7 cellular contexts compared by ENCODE assay signal in the genomic region with DNA sequence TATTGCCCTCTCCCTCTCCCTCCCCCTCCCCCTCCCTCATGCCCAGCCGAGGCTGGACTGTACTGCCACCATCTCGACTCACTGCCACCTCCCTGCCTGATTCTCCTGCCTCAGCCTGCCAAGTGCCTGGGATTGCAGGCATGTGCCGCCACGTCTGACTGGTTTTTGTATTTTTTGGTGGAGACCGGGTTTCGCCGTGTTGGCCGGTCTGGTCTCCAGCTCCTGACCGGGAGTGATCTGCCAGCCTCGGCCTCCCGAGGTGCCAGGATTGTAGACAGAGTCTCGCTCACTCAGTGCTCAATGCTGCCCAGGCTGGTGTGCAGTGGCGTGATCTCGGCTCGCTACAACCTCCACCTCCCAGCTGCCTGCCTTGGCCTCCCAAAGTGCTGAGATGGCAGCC. TPM values are rescaled to one million over a fixed set of nuclear protein-coding genes. Genes with fewer than 3 reads are reported as not detected.
"Had no signal": no experiment of that assay in that cellular context is flagged by ENCODE, and none has a peak within 500 bp of the region (broad histone marks: within the 10 kb centered on the region; RNA-seq: fewer than 3 reads in every experiment).

No MANE protein-coding gene starts in this region.

RNA-seq across cellular contexts. Expression of a gene that starts 5.6 kb away (rescaled TPM):
- total RNA-seq: GM23248, GM23338, H1, H4, H7, H9, HFFc6 had no signal

RNA-seq across cellular contexts. Expression of a gene that starts 17.0 kb away (rescaled TPM):
- total RNA-seq: GM23248, H4, H7, H9 had no signal

RNA-seq across cellular contexts. Expression of a gene that starts 54.0 kb away (rescaled TPM):
- total RNA-seq: GM23248, GM23338, H1, H4, H7, H9, HFFc6 had no signal
